ENCODE assay signal across 8 cellular contexts in genomic region chr9:4382722-4383317, GRCh38.
DNase-seq lines count a peak whose midpoint lies in the region; ATAC-seq and TF ChIP-seq lines count a peak whose summit lies in the region.

No MANE protein-coding gene starts in this region.

- peak; percentile 28 for TF ChIP-seq CTCF in RWPE1 (conservative IDR thresholded peaks at IDR 0.05; ENCODE audit: low read depth)

- CTCF ChIA-PET in RWPE1 (lab: Yijun Ruan, JAX): interaction anchor here (0.6 to 1.1 kb wide), 2 partner anchors 301 to 1218 kb away, joined by 3 to 4 read pairs; no protein-coding TSS in a partner anchor

- no peak overlapping the region for H3K27ac ChIP-seq in RWPE1

- no peak for DNase-seq in left cardiac atrium
- DNase-seq in left ventricle myocardium superior: no peak
- peak; percentile 10 for DNase-seq in RWPE1 (ENCODE audit: low spot score)
- peak; percentile 16 for DNase-seq in germinal center (ENCODE audit: low spot score)
- peak; percentile 13 for DNase-seq in stromal cell of bone marrow (ENCODE audit: low read depth)
- no peak for DNase-seq in NCI-H187 (lab: John Stamatoyannopoulos, UW)

- intact Hi-C loops in left cardiac atrium (cut with DNase I): loop anchor here (2.0 to 5.0 kb wide), 2 partner anchors 256 to 259 kb away; no protein-coding TSS in a partner anchor
- intact Hi-C loops in left ventricle myocardium superior (cut with micrococcal nuclease): loop anchor here (5.0 kb wide), 1 partner anchor 259 kb away; no protein-coding TSS in a partner anchor

- POLR2A ChIA-PET in RWPE1 (lab: Yijun Ruan, JAX; ENCODE audit: low non-redundant PET): no interaction called here

- ATAC-seq in left cardiac atrium (peak; percentile 34 to 47), left ventricle myocardium superior (no peak), HG02981 (IDR thresholded peaks at IDR 0.05; ENCODE audit: unreplicated experiment) (peak; percentile 51), GM21825 (IDR thresholded peaks at IDR 0.05; ENCODE audit: unreplicated experiment) (no peak)

Comparison
In these comparisons a context has a peak if more than half of its experiments do, and no peak if none do; other contexts are left out.
1. ATAC-seq: peak in left cardiac atrium (2 of 2) and HG02981 (single experiment); none in left ventricle myocardium superior (single experiment) and GM21825 (single experiment).
2. DNase-seq: peak in RWPE1 (single experiment), germinal center (single experiment) and stromal cell of bone marrow (single experiment); none in left cardiac atrium (single experiment), left ventricle myocardium superior (single experiment) and NCI-H187 (0 of 2).